Comparison of ENCODE assay signal across 16 cellular contexts in the genomic region with DNA sequence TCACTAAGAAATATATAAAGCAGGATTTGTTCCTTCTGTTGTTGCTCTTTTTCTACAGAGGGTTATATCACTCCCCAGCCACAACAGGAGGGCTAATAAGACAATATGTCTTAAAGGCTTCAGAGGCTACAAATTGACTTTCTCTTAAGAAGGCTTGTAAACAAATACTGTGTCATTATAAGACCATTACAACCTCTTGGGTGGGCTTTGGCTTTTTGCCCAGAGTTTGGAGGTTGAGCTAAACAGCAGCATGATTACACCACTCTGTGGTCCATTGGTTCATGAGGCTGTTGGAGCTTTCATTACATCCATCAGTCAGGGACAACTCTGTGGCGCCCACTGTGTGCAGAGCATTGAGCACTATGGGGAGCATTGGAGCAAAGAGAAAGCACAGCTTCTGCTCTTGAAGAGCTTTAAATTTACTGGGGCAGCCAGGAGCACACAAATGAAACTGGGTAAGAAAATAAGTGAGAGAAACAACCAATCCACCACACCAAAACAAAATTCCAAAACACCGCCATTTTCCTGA.
DNase-seq lines count a peak whose midpoint lies in the region; ATAC-seq lines count a peak whose summit lies in the region.
"Had no signal": no experiment of that assay in that cellular context is flagged by ENCODE, and none has a peak within 500 bp of the region (broad histone marks: within the 10 kb centered on the region; RNA-seq: fewer than 3 reads in every experiment).

No MANE protein-coding gene starts in this region.

- no peak overlapping the region for H3K4me3 ChIP-seq in SJCRH30
- no peak overlapping the region for H3K4me3 ChIP-seq in aorta (ENCODE audit: low read length in 2 of 2)
- H3K4me3 ChIP-seq: GM23248 had no signal

- 95 to 98% methylated on average over 2 of the region's 2 CpGs for WGBS in aorta, 2 donors

- H3K27ac ChIP-seq in SJCRH30 (no peak overlapping the region), aorta (ENCODE audit: low read depth in 1 of 2, low read length in 2 of 2) (no peak overlapping the region)
- H3K27ac ChIP-seq: GM23248 had no signal

- H3K4me1 ChIP-seq in SJCRH30 = no peaks in the 10 kb centered on the region; the same call in 1 of the 2 replicates
- H3K4me1 ChIP-seq in aorta (ENCODE audit: control insufficient read depth in 1 of 2, insufficient read depth in 2 of 2, low read length in 2 of 2) = no peaks in the 10 kb centered on the region
- H3K4me1 ChIP-seq: Caco-2 had no signal

- no peaks in the 10 kb centered on the region for H3K36me3 ChIP-seq in SJCRH30
- no peaks in the 10 kb centered on the region for H3K36me3 ChIP-seq in aorta (ENCODE audit: control insufficient read depth in 1 of 2, insufficient read depth in 2 of 2, low read length in 1 of 2)

- intact Hi-C loops in aorta (cut with DNase I) = no loop called here

- H3K9me3 ChIP-seq in SJCRH30 (replicated peaks) (no peaks in the 10 kb centered on the region; the same call in 1 of the 2 replicates), aorta (ENCODE audit: control insufficient read depth, low read length) (no peaks in the 10 kb centered on the region)
- H3K9me3 ChIP-seq: Caco-2 had no signal

- ATAC-seq in aorta (ENCODE audit: low FRiP score) (no peak), GM19395 (IDR thresholded peaks at IDR 0.05; ENCODE audit: unreplicated experiment) (no peak), GM21786 (IDR thresholded peaks at IDR 0.05; ENCODE audit: unreplicated experiment) (no peak)
- ATAC-seq: HCT116 had no signal

- H3K27me3 ChIP-seq in SJCRH30 (no peaks in the 10 kb centered on the region), aorta (ENCODE audit: control insufficient read depth in 1 of 2, insufficient read depth in 2 of 2, low read length in 1 of 2) (no peaks in the 10 kb centered on the region)

- peak; percentile 52 for DNase-seq in NCI-H146 (lab: John Stamatoyannopoulos, UW)
- no peak for DNase-seq in NCI-H146 treated with DMSO at 0.1 percent for 48 hours (lab: John Stamatoyannopoulos, UW; ENCODE audit: unreplicated experiment)
- DNase-seq in NCI-H2227 treated with DMSO at 0.1 percent for 48 hours (lab: John Stamatoyannopoulos, UW) = peak; percentile 86
- peak; percentile 38 to 43 for DNase-seq in SJCRH30
- peak; percentile 3 for DNase-seq in smooth muscle cell of the brain vasculature (ENCODE audit: low read depth, low spot score)
- DNase-seq in aorta = no peak
- DNase-seq: Caco-2, GM23248, NCI-H2029, NCI-H226, NCI-H774, SIG-M5, SW 1271 had no signal

Comparison
In these comparisons a context has a peak if more than half of its experiments do, and no peak if none do; other contexts are left out.
1. DNase-seq: peak in NCI-H146 (single experiment), NCI-H2227 treated with DMSO at 0.1 percent for 48 hours (single experiment), SJCRH30 (2 of 2) and smooth muscle cell of the brain vasculature (single experiment); none in NCI-H146 treated with DMSO at 0.1 percent for 48 hours (single experiment) and aorta (0 of 2).